ENCODE assay signal across 9 cellular contexts in the genomic region with DNA sequence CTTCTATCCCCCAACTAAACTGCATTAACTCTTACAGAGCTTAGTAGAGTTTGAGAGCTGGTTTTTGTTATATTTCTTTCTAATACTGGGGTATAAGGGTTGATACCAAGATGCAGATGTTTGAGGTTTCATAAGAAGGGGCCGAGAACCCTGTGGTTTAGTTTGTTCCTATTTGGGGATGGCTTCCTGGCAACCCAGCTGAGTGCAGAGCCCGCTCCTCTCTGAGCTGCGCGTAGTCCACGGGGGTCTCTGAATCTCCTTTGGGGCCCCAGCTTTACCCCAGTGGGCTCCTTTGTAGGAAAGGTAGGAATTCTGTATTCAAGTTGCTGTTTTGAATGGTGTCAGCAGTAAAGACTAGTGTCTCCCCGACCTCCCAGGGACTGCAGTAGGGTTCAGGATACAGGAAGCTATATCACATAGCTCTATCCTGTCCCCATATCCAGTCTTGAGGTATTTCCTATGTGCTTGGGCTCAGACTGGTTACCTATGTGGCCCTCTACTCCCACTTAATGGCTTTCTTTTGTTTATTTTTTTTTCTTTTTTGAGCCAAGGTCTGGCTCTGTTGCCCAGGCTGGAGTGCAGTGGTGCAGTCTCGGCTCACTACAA. TPM values are rescaled to one million over a fixed set of nuclear protein-coding genes. Genes with fewer than 3 reads are reported as not detected.
DNase-seq lines count a peak whose midpoint lies in the region; ATAC-seq, FAIRE-seq and TF ChIP-seq lines count a peak whose summit lies in the region.
"Had no signal": no experiment of that assay in that cellular context is flagged by ENCODE, and none has a peak within 500 bp of the region (broad histone marks: within the 10 kb centered on the region; RNA-seq: fewer than 3 reads in every experiment).

No MANE protein-coding gene starts in this region.

- no peak overlapping the region for H3K4me3 Mint-ChIP-seq in activated CD4-positive, alpha-beta T cell treated with anti-CD3 and anti-CD28 coated beads, Interleukin-2, amount 10 ng/mL, durations not matched to agents 7 days and 5 days

- no peak overlapping the region; the same call in 1 of the 2 replicates for H3K9ac ChIP-seq in HepG2 (ENCODE audit: insufficient read depth, low read depth, low read length)

- no peak for DNase-seq in HepG2 (ENCODE audit: low spot score)
- DNase-seq in activated CD4-positive, alpha-beta T cell treated with anti-CD3 and anti-CD28 coated beads, Interleukin-2, amount 10 ng/mL, durations not matched to agents 7 days and 5 days: no peak
- DNase-seq in BE2C: no peak
- no peak for DNase-seq in NCI-H69 (lab: John Stamatoyannopoulos, UW)
- DNase-seq in putamen (ENCODE audit: low spot score): no peak

- no peak overlapping the region for H3K4me2 ChIP-seq in HepG2 (ENCODE audit: low read depth, low read length)

- no peak overlapping the region for H3K27ac Mint-ChIP-seq in activated CD4-positive, alpha-beta T cell treated with anti-CD3 and anti-CD28 coated beads, Interleukin-2, amount 10 ng/mL, durations not matched to agents 7 days and 5 days

- no peaks in the 10 kb centered on the region for H4K20me1 ChIP-seq in HepG2 (ENCODE audit: insufficient read depth, low read length)

- TF ChIP-seq CTCF in HepG2 (CRISPR knock-in tag; IDR thresholded peaks at IDR 0.05) (no peak), BE2C (IDR thresholded peaks at IDR 0.05; ENCODE audit: low read depth, low read length) (no peak)

- peaks cover 60% of the 10 kb centered on the region for H3K4me1 Mint-ChIP-seq in activated CD4-positive, alpha-beta T cell treated with anti-CD3 and anti-CD28 coated beads, Interleukin-2, amount 10 ng/mL, durations not matched to agents 7 days and 5 days

- WGBS in HepG2 (ENCODE audit: low lambda C conversion rate): 96% methylated on average over 7 of the region's 7 CpGs

- no peak for TF ChIP-seq EP300 in HepG2 (IDR thresholded peaks at IDR 0.05; ENCODE audit: low read depth in 2 of 2, low read length in 2 of 2)
- no peak for TF ChIP-seq EP300 in HepG2 (CRISPR knock-in tag; IDR thresholded peaks at IDR 0.05; ENCODE audit: borderline replicate concordance)

- H2AFZ ChIP-seq in HepG2 (ENCODE audit: low read length): no peak overlapping the region

- peaks cover 0 to 4% of the 10 kb centered on the region in 2 experiments; a peak in 3 of 5 replicates for H3K36me3 ChIP-seq in HepG2 (replicated peaks in 1 of 2; ENCODE audit: control insufficient read depth in 1 of 2, insufficient read depth in 2 of 2, low read length in 2 of 2)
- H3K36me3 ChIP-seq in BE2C: no peaks in the 10 kb centered on the region

- no peaks in the 10 kb centered on the region for H3K79me2 ChIP-seq in HepG2 (ENCODE audit: insufficient read depth, low read length)

- H3K27ac ChIP-seq in HepG2 (ENCODE audit: extremely low read length, insufficient read depth, low read length): peak overlapping the region; percentile 59

- H3K27me3 Mint-ChIP-seq in activated CD4-positive, alpha-beta T cell treated with anti-CD3 and anti-CD28 coated beads, Interleukin-2, amount 10 ng/mL, durations not matched to agents 7 days and 5 days: no peaks in the 10 kb centered on the region

- TF ChIP-seq RAD21 in HepG2 (CRISPR knock-in tag; IDR thresholded peaks at IDR 0.05): no peak

- CTCF ChIA-PET in HepG2 (lab: Yijun Ruan, JAX; ENCODE audit: low intra/inter-chr PET ratio, low total read pairs): interaction anchor here (1.4 kb wide), 1 partner anchor 10 kb away, joined by 4 read pairs; no protein-coding TSS in a partner anchor
- CTCF ChIA-PET in activated CD4-positive, alpha-beta T cell treated with anti-CD3 and anti-CD28 coated beads, Interleukin-2, amount 10 ng/mL, durations not matched to agents 7 days and 5 days (lab: Charles Lee): interaction anchor here (1.3 to 2.4 kb wide), 4 partner anchors 10 to 22 kb away, joined by 3 to 8 read pairs (median 6); no protein-coding TSS in a partner anchor

- H3K27me3 ChIP-seq in HepG2 (ENCODE audit: control insufficient read depth in 1 of 2, insufficient read depth in 2 of 2, low read length in 2 of 2) (no peaks in the 10 kb centered on the region), BE2C (peaks cover 12% of the 10 kb centered on the region; the same call in 1 of the 2 replicates)

- H3K4me3 ChIP-seq in GM08714 (ENCODE audit: low read length) (peak overlapping the region; percentile 37; the same call in 1 of the 2 replicates), HepG2 (replicated peaks in 1 of 3; ENCODE audit: insufficient read depth in 1 of 3, low read depth in 2 of 3, low read length in 3 of 3) (no peak overlapping the region), BE2C (ENCODE audit: low read depth, low read length) (no peak overlapping the region)

- no peak for TF ChIP-seq POLR2A in HepG2 (IDR thresholded peaks at IDR 0.05; ENCODE audit: insufficient read depth in 1 of 2, low read depth in 2 of 2, low read length in 2 of 2)

- peaks cover 10% of the 10 kb centered on the region for H3K9me3 ChIP-seq in HepG2 (ENCODE audit: low read length)
- H3K9me3 ChIP-seq in BE2C: no peaks in the 10 kb centered on the region

- H3K4me1 ChIP-seq in HepG2 (ENCODE audit: insufficient read depth, low read length) (peaks cover 61% of the 10 kb centered on the region), BE2C (no peaks in the 10 kb centered on the region)

- FAIRE-seq in HepG2 (lab: Jason Lieb, UNC): no peak
- FAIRE-seq: bronchial epithelial cell had no signal

- BruUV-seq in HepG2 (replicated peaks; lab: Mats Ljungman, UMichigan): no TSS peak

- peaks cover 12% of the 10 kb centered on the region for H3K9me3 Mint-ChIP-seq in activated CD4-positive, alpha-beta T cell treated with anti-CD3 and anti-CD28 coated beads, Interleukin-2, amount 10 ng/mL, durations not matched to agents 7 days and 5 days

- POLR2A ChIA-PET in HepG2 (lab: Yijun Ruan, JAX): interaction anchor here (0.9 to 4.2 kb wide), 4 partner anchors 9 to 28 kb away, joined by 3 to 40 read pairs (median 20); no protein-coding TSS in a partner anchor
- POLR2A ChIA-PET in activated CD4-positive, alpha-beta T cell treated with anti-CD3 and anti-CD28 coated beads, Interleukin-2, amount 10 ng/mL, durations not matched to agents 7 days and 5 days (lab: Charles Lee): interaction anchor here (0.9 kb wide), 1 partner anchor 35 kb away, joined by 3 read pairs; no protein-coding TSS in a partner anchor

- in situ Hi-C loops in HepG2 (cut with HindIII; ENCODE audit: extremely low pct_ligation_motif_present, low pct_unique_long_range_greater_than_20kb): loop anchor here (5.0 kb wide), 1 partner anchor 59 kb away; no protein-coding TSS in a partner anchor

- intact Hi-C loops in HepG2 (cut with micrococcal nuclease; ENCODE audit: unreplicated experiment): loop anchor here (1.0 kb wide), 3 partner anchors 10 to 57 kb away; no protein-coding TSS in a partner anchor

- peak; percentile 59 for ATAC-seq in GM19467 (IDR thresholded peaks at IDR 0.05; ENCODE audit: unreplicated experiment)
- peak; percentile 67 for ATAC-seq in HG03432 (IDR thresholded peaks at IDR 0.05; ENCODE audit: unreplicated experiment)
- no peak for ATAC-seq in HepG2

- H3K36me3 Mint-ChIP-seq in activated CD4-positive, alpha-beta T cell treated with anti-CD3 and anti-CD28 coated beads, Interleukin-2, amount 10 ng/mL, durations not matched to agents 7 days and 5 days (ENCODE audit: low read depth): peaks cover 53% of the 10 kb centered on the region

TF ChIP-seq in HepG2, 621 proteins besides CTCF, POLR2A, EP300 and RAD21 (continues in another document):
- TF ChIP-seq, protein P1, sequence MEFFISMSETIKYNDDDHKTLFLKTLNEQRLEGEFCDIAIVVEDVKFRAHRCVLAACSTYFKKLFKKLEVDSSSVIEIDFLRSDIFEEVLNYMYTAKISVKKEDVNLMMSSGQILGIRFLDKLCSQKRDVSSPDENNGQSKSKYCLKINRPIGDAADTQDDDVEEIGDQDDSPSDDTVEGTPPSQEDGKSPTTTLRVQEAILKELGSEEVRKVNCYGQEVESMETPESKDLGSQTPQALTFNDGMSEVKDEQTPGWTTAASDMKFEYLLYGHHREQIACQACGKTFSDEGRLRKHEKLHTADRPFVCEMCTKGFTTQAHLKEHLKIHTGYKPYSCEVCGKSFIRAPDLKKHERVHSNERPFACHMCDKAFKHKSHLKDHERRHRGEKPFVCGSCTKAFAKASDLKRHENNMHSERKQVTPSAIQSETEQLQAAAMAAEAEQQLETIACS (CRISPR knock-in tag; IDR thresholded peaks at IDR 0.05): no peak

RNA-seq across cellular contexts. Expression of gene PLXNC1, which starts 25.4 kb away (rescaled TPM):
- total RNA-seq in HepG2 (2016; rRNA removed; fragmentation: Illumina TruSeq; extraction: Trizol): 7.3 and 11.2 TPM in 2 replicates
- 8.1 and 9.0 TPM in 2 replicates for total RNA-seq in HepG2 (2016; cell fraction: cytosol; rRNA removed; fragmentation: Illumina TruSeq; extraction: Trizol; ENCODE audit: low read depth)
- total RNA-seq in HepG2 (2016; cell fraction: insoluble cytoplasmic fraction; rRNA removed; fragmentation: Illumina TruSeq; extraction: Trizol): 6.3 and 12.7 TPM in 2 replicates
- total RNA-seq in HepG2 (2016; cell fraction: membrane; rRNA removed; fragmentation: Illumina TruSeq; extraction: Trizol): 2.8 and 3.1 TPM in 2 replicates
- total RNA-seq in HepG2 (2016; cell fraction: nucleus; rRNA removed; fragmentation: Illumina TruSeq; extraction: Trizol): 20.3 and 30.3 TPM in 2 replicates
- 6.0 and 6.6 TPM in 2 replicates for polyA plus RNA-seq in HepG2 (2011; rRNA removed)
- polyA plus RNA-seq in HepG2 (2011; cell fraction: cytosol; rRNA removed): 2.7 and 3.6 TPM in 2 replicates
- polyA plus RNA-seq in HepG2 (2011; cell fraction: nucleus; rRNA removed): 13.0 and 16.5 TPM in 2 replicates
- polyA plus RNA-seq in HepG2 (2012): 4.8 and 5.2 TPM in 2 replicates
- polyA plus RNA-seq in HepG2 (2016; cell fraction: cytosol; fragmentation: Illumina TruSeq; extraction: Trizol; ENCODE audit: low read depth): 0.16 and 0.22 TPM in 2 replicates
- 3.0 and 3.1 TPM in 2 replicates for polyA plus RNA-seq in HepG2 (2016; cell fraction: insoluble cytoplasmic fraction; fragmentation: Illumina TruSeq; extraction: Trizol; ENCODE audit: low read depth)
- polyA plus RNA-seq in HepG2 (2016; cell fraction: membrane; fragmentation: Illumina TruSeq; extraction: Trizol; ENCODE audit: low read depth): 0.32 and 0.63 TPM in 2 replicates
- 13.8 and 13.9 TPM in 2 replicates for polyA plus RNA-seq in HepG2 (2016; cell fraction: nucleus; fragmentation: Illumina TruSeq; extraction: Trizol; ENCODE audit: insufficient read depth, low read depth)
- 0.37 and 27.7 TPM in 2 replicates for polyA minus RNA-seq in HepG2 (2011; rRNA and poly(A)+ RNA removed; ENCODE audit: low replicate concordance)
- polyA minus RNA-seq in HepG2 (2011; cell fraction: cytosol; rRNA and poly(A)+ RNA removed): 6.3 and 6.7 TPM in 2 replicates
- 59.7 and 63.2 TPM in 2 replicates for polyA minus RNA-seq in HepG2 (2011; cell fraction: nucleus; rRNA and poly(A)+ RNA removed)
- total RNA-seq in activated CD4-positive, alpha-beta T cell treated with anti-CD3 and anti-CD28 coated beads, Interleukin-2, amount 10 ng/mL, durations not matched to agents 7 days and 5 days: 10 to 100 TPM; 27.4 to 29.7 TPM
- polyA plus RNA-seq in BE2C (2012; ENCODE audit: insufficient read depth, insufficient read length, low read depth): 0.39 TPM
